In the genomic region with DNA sequence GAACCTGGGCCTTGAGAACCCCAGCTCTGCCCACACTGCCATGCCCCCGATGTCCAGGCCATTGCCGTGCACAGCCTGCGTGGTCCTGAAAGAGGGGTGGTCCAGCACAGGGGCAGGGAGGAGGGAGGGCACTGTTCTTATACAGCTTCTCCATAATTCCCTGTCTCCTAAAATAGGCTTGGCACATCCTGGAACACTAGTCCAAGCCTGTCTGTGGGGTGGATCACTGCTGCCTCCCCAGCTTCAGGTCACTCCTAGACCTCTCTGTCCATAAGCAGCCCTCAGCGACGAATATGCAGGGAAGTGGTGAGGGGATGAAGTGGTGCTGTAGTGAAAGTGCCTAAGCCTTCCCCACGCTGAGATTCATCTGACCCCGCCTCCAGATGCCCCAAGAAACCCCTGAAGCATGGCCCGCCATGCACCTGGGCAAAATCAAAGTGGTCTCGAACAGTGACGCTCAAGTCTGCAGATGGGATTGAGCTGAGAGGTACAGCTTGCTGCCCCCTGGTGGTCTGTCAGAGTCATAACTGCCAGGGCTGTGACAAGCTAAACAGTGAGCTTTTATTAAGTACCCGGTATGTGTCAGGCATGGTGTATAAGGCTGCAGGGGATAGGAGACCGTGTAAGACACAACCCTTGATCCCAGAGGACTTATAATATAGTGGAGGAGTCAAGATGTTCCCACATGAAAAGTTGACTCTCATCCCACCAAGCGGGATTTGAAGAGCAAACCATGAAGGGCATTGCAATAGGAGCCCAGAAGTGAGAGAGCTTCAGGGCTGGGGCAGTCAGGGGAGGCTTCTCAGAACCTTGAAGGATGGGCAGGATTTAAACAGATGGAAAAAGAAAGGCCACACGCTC, we compare ENCODE assay signal across 8 cellular contexts.
DNase-seq lines count a peak whose midpoint lies in the region; ATAC-seq and TF ChIP-seq lines count a peak whose summit lies in the region.

No MANE protein-coding gene starts in this region.

- peak; percentile 68 for DNase-seq in NCI-H774 (lab: John Stamatoyannopoulos, UW)
- peak; percentile 64 for DNase-seq in activated CD4-positive, alpha-beta memory T cell treated with anti-CD3 and anti-CD28 coated beads, Interleukin-2, amount 10 ng/mL, durations not matched to agents 7 days and 5 days
- DNase-seq in effector memory CD4-positive, alpha-beta T cell = peak; percentile 18 to 52 (median 27)
- peak; percentile 54 to 74 for DNase-seq in mesothelial cell of epicardium (ENCODE audit: low spot score in 2 of 2, unreplicated experiment in 2 of 2)
- peak; percentile 27 to 36 for DNase-seq in stimulated activated CD8-positive, alpha-beta memory T cell treated with anti-CD3 and anti-CD28 coated beads, Interleukin-4, amount 100 ng/mL, for 4 hours (ENCODE audit: low read depth in 2 of 2, low spot score in 1 of 2)

- CTCF ChIA-PET in activated CD4-positive, alpha-beta memory T cell treated with anti-CD3 and anti-CD28 coated beads, Interleukin-2, amount 10 ng/mL, durations not matched to agents 7 days and 5 days (lab: Charles Lee) = interaction anchor here (0.6 to 11.6 kb wide), 48 partner anchors 9 to 1655 kb away, joined by 3 to 419 read pairs (median 4); no protein-coding TSS in a partner anchor

- H3K36me3 Mint-ChIP-seq in activated CD4-positive, alpha-beta memory T cell treated with anti-CD3 and anti-CD28 coated beads, Interleukin-2, amount 10 ng/mL, durations not matched to agents 7 days and 5 days (ENCODE audit: low read depth) = no peaks in the 10 kb centered on the region
- H3K36me3 Mint-ChIP-seq in mesothelial cell of epicardium = no peaks in the 10 kb centered on the region

- no peaks in the 10 kb centered on the region for H3K27me3 ChIP-seq in effector memory CD4-positive, alpha-beta T cell (replicated peaks; ENCODE audit: control insufficient read depth, insufficient read depth, low read length, poor library complexity, severe bottlenecking)

- peaks cover 7% of the 10 kb centered on the region for H3K4me1 ChIP-seq in effector memory CD4-positive, alpha-beta T cell (ENCODE audit: control insufficient read depth, insufficient read depth, low read length, poor library complexity, severe bottlenecking)

- peaks cover 3% of the 10 kb centered on the region for H3K27me3 Mint-ChIP-seq in activated CD4-positive, alpha-beta memory T cell treated with anti-CD3 and anti-CD28 coated beads, Interleukin-2, amount 10 ng/mL, durations not matched to agents 7 days and 5 days
- H3K27me3 Mint-ChIP-seq in mesothelial cell of epicardium (ENCODE audit: low read depth) = peaks cover 22% of the 10 kb centered on the region

- H3K27ac ChIP-seq in C4-2B = no peak overlapping the region
- no peak overlapping the region for H3K27ac ChIP-seq in effector memory CD4-positive, alpha-beta T cell (ENCODE audit: insufficient read depth, low read length, poor library complexity, severe bottlenecking)

- no peak overlapping the region for H3K27ac Mint-ChIP-seq in activated CD4-positive, alpha-beta memory T cell treated with anti-CD3 and anti-CD28 coated beads, Interleukin-2, amount 10 ng/mL, durations not matched to agents 7 days and 5 days
- no peak overlapping the region for H3K27ac Mint-ChIP-seq in mesothelial cell of epicardium

- H3K4me3 ChIP-seq in effector memory CD4-positive, alpha-beta T cell (ENCODE audit: insufficient read depth, low read depth, low read length, poor library complexity, severe bottlenecking) = no peak overlapping the region

- H3K4me3 Mint-ChIP-seq in activated CD4-positive, alpha-beta memory T cell treated with anti-CD3 and anti-CD28 coated beads, Interleukin-2, amount 10 ng/mL, durations not matched to agents 7 days and 5 days = no peak overlapping the region
- H3K4me3 Mint-ChIP-seq in mesothelial cell of epicardium = no peak overlapping the region

- TF ChIP-seq CTCF in C4-2B (conservative IDR thresholded peaks at IDR 0.05) = peak; percentile 94
- TF ChIP-seq CTCF in mesothelial cell of epicardium (IDR thresholded peaks at IDR 0.05; ENCODE audit: unreplicated experiment) = peak; percentile 97

- POLR2A ChIA-PET in activated CD4-positive, alpha-beta memory T cell treated with anti-CD3 and anti-CD28 coated beads, Interleukin-2, amount 10 ng/mL, durations not matched to agents 7 days and 5 days (lab: Charles Lee) = interaction anchor here (1.1 to 1.7 kb wide), 2 partner anchors 103 to 145 kb away, joined by 3 to 7 read pairs; partner anchors contain the start of gene CEP350

- no peaks in the 10 kb centered on the region for H3K36me3 ChIP-seq in effector memory CD4-positive, alpha-beta T cell (ENCODE audit: control insufficient read depth, insufficient read depth, low read length)

- ATAC-seq in GM19372 (IDR thresholded peaks at IDR 0.05; ENCODE audit: low read depth, unreplicated experiment) (peak; percentile 56), HG03571 (IDR thresholded peaks at IDR 0.05; ENCODE audit: unreplicated experiment) (peak; percentile 61)

- H3K9me3 ChIP-seq in effector memory CD4-positive, alpha-beta T cell (ENCODE audit: control insufficient read depth, low read length) = no peaks in the 10 kb centered on the region

- no peaks in the 10 kb centered on the region for H3K9me3 Mint-ChIP-seq in activated CD4-positive, alpha-beta memory T cell treated with anti-CD3 and anti-CD28 coated beads, Interleukin-2, amount 10 ng/mL, durations not matched to agents 7 days and 5 days
- no peaks in the 10 kb centered on the region for H3K9me3 Mint-ChIP-seq in mesothelial cell of epicardium

- peaks cover 3% of the 10 kb centered on the region for H3K4me1 Mint-ChIP-seq in activated CD4-positive, alpha-beta memory T cell treated with anti-CD3 and anti-CD28 coated beads, Interleukin-2, amount 10 ng/mL, durations not matched to agents 7 days and 5 days
- peaks cover 16% of the 10 kb centered on the region for H3K4me1 Mint-ChIP-seq in mesothelial cell of epicardium
